8 cellular contexts compared by ENCODE assay signal in the genomic region with DNA sequence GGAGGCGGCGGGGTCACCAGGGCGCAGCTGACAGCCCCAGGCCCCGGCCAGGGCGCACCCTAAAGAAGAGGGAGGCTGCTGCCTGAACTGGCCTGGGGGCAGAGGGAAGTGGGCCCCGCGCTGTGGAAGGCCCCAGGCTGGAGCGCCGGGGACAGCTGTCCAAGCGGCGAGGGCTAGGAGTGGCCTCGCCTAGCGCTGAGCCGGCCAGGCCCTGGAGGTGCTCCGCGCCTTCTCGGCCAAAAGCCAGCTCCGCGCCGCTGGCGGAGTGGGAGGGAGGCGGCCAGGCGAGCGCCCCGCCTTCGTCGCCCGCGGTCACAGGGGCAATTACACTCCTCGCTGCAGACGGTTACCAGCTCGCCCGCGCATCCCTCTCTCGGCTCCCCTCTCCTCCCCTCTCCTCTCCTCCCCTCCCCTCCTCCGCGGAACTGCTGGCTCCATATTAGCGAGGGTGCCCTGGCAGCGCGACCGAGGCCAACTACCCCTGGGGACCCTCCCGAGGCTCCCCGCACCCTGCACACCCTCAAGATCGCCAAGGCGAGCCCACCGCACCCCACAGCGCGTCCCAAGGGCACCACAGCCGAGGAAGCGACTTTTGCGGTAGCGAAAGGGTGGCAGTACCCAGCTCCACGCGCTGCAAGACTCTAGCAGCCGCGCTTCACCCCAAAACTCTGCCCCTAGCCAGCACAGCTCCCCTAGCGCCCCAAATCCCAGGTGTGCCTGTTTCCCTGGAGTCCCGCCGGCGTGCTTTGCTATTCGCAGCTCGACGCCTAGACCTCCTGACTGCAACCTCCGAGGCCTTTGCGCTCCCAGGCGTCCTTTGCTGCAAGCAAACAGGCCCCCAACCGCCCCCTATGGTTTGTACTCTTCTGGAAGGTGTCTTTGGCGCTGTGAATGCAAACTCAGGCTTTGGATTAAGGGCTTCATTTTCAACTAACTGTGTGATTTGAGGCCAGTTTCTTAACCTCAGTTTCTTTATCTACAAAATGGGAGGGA.
DNase-seq lines count a peak whose midpoint lies in the region; TF ChIP-seq lines count a peak whose summit lies in the region.

No MANE protein-coding gene starts in this region.

- H3K4me2 ChIP-seq in mammary epithelial cell (ENCODE audit: insufficient read depth, low read depth, low read length) (no peak overlapping the region), mesendoderm (ENCODE audit: low read length) (peak overlapping the region; percentile 64)

- H4K5ac ChIP-seq in mesendoderm (ENCODE audit: low read length) = no peak overlapping the region

- H3K27ac Mint-ChIP-seq in MCF 10A (ENCODE audit: low read depth, unreplicated experiment) = no peak overlapping the region

- no peak for TF ChIP-seq POLR2A in vagina (IDR thresholded peaks at IDR 0.05)

- POLR2A ChIA-PET in MCF 10A (lab: Yijun Ruan, JAX) = interaction anchor here (0.7 kb wide), 1 partner anchor 146 kb away, joined by 3 read pairs; no protein-coding TSS in a partner anchor

- in situ Hi-C loops in mammary epithelial cell (cut with MboI; ENCODE audit: low sequenced_read_pairs in 2 of 2) = no loop called here
- in situ Hi-C loops in GM13976 (cut with MboI; ENCODE audit: low sequenced_read_pairs, unreplicated experiment) = no loop called here

- peak overlapping the region; percentile 45 for H3K23ac ChIP-seq in mesendoderm (ENCODE audit: low read length)

- H3K4me1 ChIP-seq in mammary epithelial cell (ENCODE audit: insufficient read depth, low read length) (no peaks in the 10 kb centered on the region), mesendoderm (ENCODE audit: control insufficient read depth, low read depth, low read length) (peaks cover 4% of the 10 kb centered on the region), vagina (peaks cover 21% of the 10 kb centered on the region)

- no peaks in the 10 kb centered on the region for H3K4me1 Mint-ChIP-seq in MCF 10A (ENCODE audit: insufficient read depth, unreplicated experiment)

- dilution Hi-C loops in mammary epithelial cell (cut with HindIII; ENCODE audit: low sequenced_read_pairs) = no loop called here

- TF ChIP-seq CTCF in MCF 10A (IDR thresholded peaks at IDR 0.05; ENCODE audit: unreplicated experiment) (no peak), mammary epithelial cell (conservative IDR thresholded peaks at IDR 0.05 in 1 of 2, IDR thresholded peaks at IDR 0.05 in 1 of 2; ENCODE audit: extremely low read depth in 1 of 2, insufficient read depth in 1 of 2, low read depth in 1 of 2, low read length in 2 of 2) (no peak), vagina (IDR thresholded peaks at IDR 0.05) (no peak), GM13976 (IDR thresholded peaks at IDR 0.05; ENCODE audit: borderline replicate concordance, control extremely low read depth, extremely low read depth, insufficient read depth, missing control alignments) (no peak)

- H3K18ac ChIP-seq in mesendoderm (ENCODE audit: low read length) = peak overlapping the region; percentile 82

- no peak overlapping the region for H2AK5ac ChIP-seq in mesendoderm (ENCODE audit: low read length)

- H3K9me3 Mint-ChIP-seq in MCF 10A (ENCODE audit: unreplicated experiment) = peaks cover 7% of the 10 kb centered on the region

- no peak overlapping the region for H2BK5ac ChIP-seq in mesendoderm (ENCODE audit: low read length)

- H3K9me3 ChIP-seq in mammary epithelial cell (replicated peaks; ENCODE audit: insufficient read depth, low read length) (no peaks in the 10 kb centered on the region), vagina (no peaks in the 10 kb centered on the region)

- H3K27ac ChIP-seq in mammary epithelial cell (ENCODE audit: insufficient read depth, low read depth, low read length) = no peak overlapping the region
- peak overlapping the region; percentile 66 for H3K27ac ChIP-seq in mesendoderm (ENCODE audit: low read depth, low read length)
- H3K27ac ChIP-seq in vagina = no peak overlapping the region

- H4K8ac ChIP-seq in mesendoderm (ENCODE audit: low read depth, low read length) = no peak overlapping the region

- H3K27me3 ChIP-seq in mammary epithelial cell (ENCODE audit: insufficient read depth, low read length) = peaks cover 35% of the 10 kb centered on the region
- no peaks in the 10 kb centered on the region for H3K27me3 ChIP-seq in mesendoderm (ENCODE audit: insufficient read depth, low read length, poor library complexity)
- H3K27me3 ChIP-seq in vagina = no peaks in the 10 kb centered on the region

- no peak overlapping the region for H2AFZ ChIP-seq in mammary epithelial cell (ENCODE audit: low read depth, low read length)

- H3K36me3 ChIP-seq in mammary epithelial cell (ENCODE audit: insufficient read depth, low read length) = no peaks in the 10 kb centered on the region
- H3K36me3 ChIP-seq in mesendoderm (ENCODE audit: control insufficient read depth, insufficient read depth, low read length) = no peaks in the 10 kb centered on the region
- H3K36me3 ChIP-seq in vagina = no peaks in the 10 kb centered on the region

- H3K27me3 Mint-ChIP-seq in MCF 10A (ENCODE audit: insufficient read depth, unreplicated experiment) = peaks cover 18% of the 10 kb centered on the region

- H3K4ac ChIP-seq in mesendoderm (ENCODE audit: low read depth, low read length) = peak overlapping the region; percentile 71

- WGBS in mammary epithelial cell (ENCODE audit: low coverage, missing lambda C conversion rate) = 28% methylated on average over 32 of the region's 68 CpGs
- WGBS in mesendoderm (ENCODE audit: extremely low coverage, insufficient coverage, low lambda C conversion rate) = no CpG with 5 or more reads among the region's 68 CpGs

- H3K36me3 Mint-ChIP-seq in MCF 10A (ENCODE audit: insufficient read depth, unreplicated experiment) = no peaks in the 10 kb centered on the region

- CTCF ChIA-PET in MCF 10A (lab: Yijun Ruan, JAX) (no interaction called here), mammary epithelial cell (lab: Charles Lee; ENCODE audit: low non-redundant PET) (no interaction called here)

- no TSS peak for BruUV-seq in MCF 10A (replicated peaks; lab: Mats Ljungman, UMichigan)
- no TSS peak for BruUV-seq in mammary epithelial cell (replicated peaks; lab: Mats Ljungman, UMichigan)

- H3K79me1 ChIP-seq in mesendoderm (ENCODE audit: low read length) = no peaks in the 10 kb centered on the region

- H3K9ac ChIP-seq in mammary epithelial cell (ENCODE audit: insufficient read depth, low read length) = no peak overlapping the region
- H3K9ac ChIP-seq in mesendoderm (ENCODE audit: low read length) = peak overlapping the region; percentile 77

- H3K79me2 ChIP-seq in mammary epithelial cell (ENCODE audit: insufficient read depth, low read length) (no peaks in the 10 kb centered on the region), mesendoderm (ENCODE audit: control insufficient read depth, insufficient read depth, low read length) (no peaks in the 10 kb centered on the region)

- DNase-seq in MCF 10A (ENCODE audit: unreplicated experiment) (peak; percentile 18), mammary epithelial cell (no peak), astrocyte of the hippocampus (ENCODE audit: low read depth, low spot score) (peak; percentile 51), mesendoderm (peak; percentile 85), vagina (ENCODE audit: extremely low spot score in 2 of 2) (no peak), GM13976 (ENCODE audit: low spot score) (no peak), NCI-H524 treated with DMSO at 0.1 percent for 48 hours (lab: John Stamatoyannopoulos, UW) (no peak), NCI-H2029 (lab: John Stamatoyannopoulos, UW) (no peak)

- no peak overlapping the region for H3K4me3 ChIP-seq in mammary epithelial cell (replicated peaks in 1 of 3; ENCODE audit: insufficient read depth in 1 of 3, low read depth in 2 of 3, low read length in 3 of 3)
- no peak overlapping the region for H3K4me3 ChIP-seq in mesendoderm (ENCODE audit: low read length)
- H3K4me3 ChIP-seq in vagina = peak overlapping the region; percentile 2 to 12

- intact Hi-C loops in MCF 10A (cut with micrococcal nuclease) (no loop called here), mammary epithelial cell (cut with micrococcal nuclease) (no loop called here), vagina (cut with DNase I) (loop anchor here (5.0 kb wide), 1 partner anchor 161 kb away; no protein-coding TSS in a partner anchor)

- no peak overlapping the region for H3K4me3 Mint-ChIP-seq in MCF 10A (ENCODE audit: unreplicated experiment)

- no peak overlapping the region for H2BK15ac ChIP-seq in mesendoderm (replicated peaks; ENCODE audit: low read depth)

- H3K56ac ChIP-seq in mesendoderm (ENCODE audit: low read length) = peak overlapping the region; percentile 90

- H4K20me1 ChIP-seq in mammary epithelial cell (ENCODE audit: insufficient read depth, low read length) = no peaks in the 10 kb centered on the region

- peak overlapping the region; percentile 97 for H2BK120ac ChIP-seq in mesendoderm (ENCODE audit: low read depth, low read length)

Comparison
In these comparisons a context has a peak if more than half of its experiments do, and no peak if none do; other contexts are left out.
1. DNase-seq: peak in MCF 10A (single experiment), astrocyte of the hippocampus (single experiment) and mesendoderm (single experiment); none in mammary epithelial cell (single experiment), vagina (0 of 2), GM13976 (single experiment), NCI-H524 treated with DMSO at 0.1 percent for 48 hours (single experiment) and NCI-H2029 (single experiment).
2. H3K4me3 ChIP-seq: peak in vagina (2 of 2); none in mammary epithelial cell (0 of 3) and mesendoderm (single experiment).